ENCODE assay signal across 10 cellular contexts in the genomic region with DNA sequence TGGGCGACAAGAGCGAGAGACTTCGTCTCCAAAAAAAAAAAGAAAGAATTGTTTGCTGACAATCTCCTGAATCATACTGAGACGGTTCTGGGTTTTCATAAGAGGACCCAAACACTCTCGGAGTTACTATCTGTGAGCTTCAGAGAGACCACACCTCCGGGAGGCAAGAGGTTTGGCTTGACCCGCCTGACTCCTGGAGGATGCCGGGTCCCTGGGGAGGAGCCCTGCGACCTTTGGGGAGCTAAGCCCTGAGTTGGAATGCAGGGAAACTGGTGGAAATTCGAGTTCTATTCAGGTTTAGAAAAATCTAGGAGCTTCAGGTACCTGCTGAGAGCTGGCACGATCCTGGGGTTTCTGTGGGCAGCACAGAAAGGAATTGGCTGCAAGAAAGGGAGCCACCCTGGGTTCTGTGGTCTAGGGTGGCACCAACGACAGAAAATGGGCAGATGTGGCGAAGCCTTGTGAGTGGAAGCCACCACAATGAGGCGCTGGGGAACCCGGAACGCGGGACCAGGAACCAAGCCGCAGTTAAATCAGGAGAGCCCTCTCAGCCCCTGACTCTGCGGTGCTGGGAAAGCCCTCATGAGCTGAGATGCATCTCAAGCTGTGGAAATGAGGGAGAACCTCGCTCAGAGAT. TPM values are rescaled to one million over a fixed set of nuclear protein-coding genes. Genes with fewer than 3 reads are reported as not detected.
DNase-seq lines count a peak whose midpoint lies in the region; ATAC-seq and TF ChIP-seq lines count a peak whose summit lies in the region.
"Had no signal": no experiment of that assay in that cellular context is flagged by ENCODE, and none has a peak within 500 bp of the region (broad histone marks: within the 10 kb centered on the region; RNA-seq: fewer than 3 reads in every experiment).

No MANE protein-coding gene starts in this region.

- intact Hi-C loops in activated T-helper 1 cell treated with anti-CD3 and anti-CD28 coated beads, Interleukin-12 subunit alpha, Interleukin-12 subunit beta, Interleukin-2, Interleukin-4 antibody, amounts not matched to agents 30 ng/mL and 10 ng/mL and 1 ng/mL, durations not matched to agents 14 hours and 24 hours and 36 hours (cut with micrococcal nuclease), result no loop called here
- intact Hi-C loops in colonic mucosa (cut with DNase I), result no loop called here

- no peaks in the 10 kb centered on the region for H3K36me3 ChIP-seq in OCI-LY1 (ENCODE audit: insufficient read depth, low read length)
- H3K36me3 ChIP-seq in colonic mucosa, result no peaks in the 10 kb centered on the region
- no peaks in the 10 kb centered on the region for H3K36me3 ChIP-seq in thoracic aorta

- no peak overlapping the region for H3K27ac Mint-ChIP-seq in activated T-helper 1 cell treated with anti-CD3 and anti-CD28 coated beads, Interleukin-12 subunit alpha, Interleukin-12 subunit beta, Interleukin-2, Interleukin-4 antibody, amounts not matched to agents 30 ng/mL and 10 ng/mL and 1 ng/mL, durations not matched to agents 14 hours and 24 hours and 36 hours

- no peaks in the 10 kb centered on the region for H3K27me3 ChIP-seq in OCI-LY1 (ENCODE audit: insufficient read depth, low read length)
- H3K27me3 ChIP-seq in colonic mucosa, result no peaks in the 10 kb centered on the region
- no peaks in the 10 kb centered on the region for H3K27me3 ChIP-seq in thoracic aorta (replicated peaks; ENCODE audit: insufficient read depth)

- H3K36me3 Mint-ChIP-seq in activated T-helper 1 cell treated with anti-CD3 and anti-CD28 coated beads, Interleukin-12 subunit alpha, Interleukin-12 subunit beta, Interleukin-2, Interleukin-4 antibody, amounts not matched to agents 30 ng/mL and 10 ng/mL and 1 ng/mL, durations not matched to agents 14 hours and 24 hours and 36 hours (ENCODE audit: low read depth), result no peaks in the 10 kb centered on the region

- H3K9me2 ChIP-seq in OCI-LY1 (ENCODE audit: low read depth, low read length), result no peaks in the 10 kb centered on the region

- H3K27ac ChIP-seq in OCI-LY1 (ENCODE audit: low read depth, low read length, poor library complexity, severe bottlenecking) (no peak overlapping the region), colonic mucosa (no peak overlapping the region), thoracic aorta (no peak overlapping the region)

- no peak for ATAC-seq in thoracic aorta (ENCODE audit: insufficient number of reproducible peaks, low FRiP score, low read depth)

- peaks cover 3% of the 10 kb centered on the region for H3K27me3 Mint-ChIP-seq in activated T-helper 1 cell treated with anti-CD3 and anti-CD28 coated beads, Interleukin-12 subunit alpha, Interleukin-12 subunit beta, Interleukin-2, Interleukin-4 antibody, amounts not matched to agents 30 ng/mL and 10 ng/mL and 1 ng/mL, durations not matched to agents 14 hours and 24 hours and 36 hours (ENCODE audit: insufficient read depth)

- no peaks in the 10 kb centered on the region for H3K9me3 ChIP-seq in OCI-LY1 (ENCODE audit: low read length)
- no peaks in the 10 kb centered on the region for H3K9me3 ChIP-seq in colonic mucosa
- no peaks in the 10 kb centered on the region for H3K9me3 ChIP-seq in thoracic aorta

- no peaks in the 10 kb centered on the region for H3K9me3 Mint-ChIP-seq in activated T-helper 1 cell treated with anti-CD3 and anti-CD28 coated beads, Interleukin-12 subunit alpha, Interleukin-12 subunit beta, Interleukin-2, Interleukin-4 antibody, amounts not matched to agents 30 ng/mL and 10 ng/mL and 1 ng/mL, durations not matched to agents 14 hours and 24 hours and 36 hours

- no peaks in the 10 kb centered on the region for H3F3A ChIP-seq in OCI-LY1 (ENCODE audit: insufficient read depth, low read length)

- no peaks in the 10 kb centered on the region for H4K20me1 ChIP-seq in OCI-LY1 (ENCODE audit: insufficient read depth, low read length)

- H3K79me2 ChIP-seq in OCI-LY1 (ENCODE audit: insufficient read depth, low read length), result no peaks in the 10 kb centered on the region

- H3K4me1 ChIP-seq in OCI-LY1 (ENCODE audit: insufficient read depth, low read length, severe bottlenecking), result peaks cover 37% of the 10 kb centered on the region
- no peaks in the 10 kb centered on the region for H3K4me1 ChIP-seq in colonic mucosa
- peaks cover 0 to 3% of the 10 kb centered on the region in 2 donors for H3K4me1 ChIP-seq in thoracic aorta (ENCODE audit: control insufficient read depth in 1 of 2, low read depth in 2 of 2)

- peak overlapping the region; percentile 54 for H3K4me3 ChIP-seq in OCI-LY1 (ENCODE audit: low read depth, low read length, poor library complexity, severe bottlenecking)
- H3K4me3 ChIP-seq in colonic mucosa, result no peak overlapping the region
- H3K4me3 ChIP-seq in thoracic aorta, result peak overlapping the region; percentile 32

- peak; percentile 2 for DNase-seq in activated T-helper 1 cell treated with Interleukin-2 at 50 U/mL for 16 hours (ENCODE audit: low read depth)
- DNase-seq in activated T-helper 1 cell treated with anti-CD3 and anti-CD28 coated beads, Interleukin-12 subunit alpha, Interleukin-12 subunit beta, Interleukin-2, Interleukin-4 antibody, amounts not matched to agents 30 ng/mL and 10 ng/mL and 1 ng/mL, durations not matched to agents 14 hours and 24 hours and 36 hours (ENCODE audit: low spot score), result no peak
- peak; percentile 43 for DNase-seq in colonic mucosa
- DNase-seq in thoracic aorta (ENCODE audit: low spot score), result no peak
- DNase-seq in activated gamma-delta T cell (lab: John Stamatoyannopoulos, UW), result no peak
- DNase-seq in NCI-H345 (lab: John Stamatoyannopoulos, UW), result no peak
- no peak for DNase-seq in ureter (ENCODE audit: low spot score)

- peaks cover 20% of the 10 kb centered on the region for H3K4me1 Mint-ChIP-seq in activated T-helper 1 cell treated with anti-CD3 and anti-CD28 coated beads, Interleukin-12 subunit alpha, Interleukin-12 subunit beta, Interleukin-2, Interleukin-4 antibody, amounts not matched to agents 30 ng/mL and 10 ng/mL and 1 ng/mL, durations not matched to agents 14 hours and 24 hours and 36 hours (ENCODE audit: low read depth)

- peak overlapping the region; percentile 79 for H3K4me2 ChIP-seq in OCI-LY1 (ENCODE audit: low read length)

- TF ChIP-seq CTCF in OCI-LY1 (IDR thresholded peaks at IDR 0.05; ENCODE audit: low read length), result peak; percentile 51
- TF ChIP-seq CTCF in colonic mucosa (IDR thresholded peaks at IDR 0.05), result no peak
- TF ChIP-seq CTCF in thoracic aorta (IDR thresholded peaks at IDR 0.05), result no peak

- H3K9ac ChIP-seq in OCI-LY1 (ENCODE audit: low read length), result peak overlapping the region; percentile 31; the same call in 1 of the 2 replicates
- no peak overlapping the region for H3K9ac ChIP-seq in colonic mucosa (ENCODE audit: low read depth in 2 of 2, low read length in 2 of 2)

- no peak overlapping the region for H3K4me3 Mint-ChIP-seq in activated T-helper 1 cell treated with anti-CD3 and anti-CD28 coated beads, Interleukin-12 subunit alpha, Interleukin-12 subunit beta, Interleukin-2, Interleukin-4 antibody, amounts not matched to agents 30 ng/mL and 10 ng/mL and 1 ng/mL, durations not matched to agents 14 hours and 24 hours and 36 hours

- peak overlapping the region; percentile 61 for H2AFZ ChIP-seq in OCI-LY1 (ENCODE audit: low read length)

RNA-seq across cellular contexts. Expression of gene GATAD1, which starts 21.9 kb away (rescaled TPM):
- 18.4 and 18.8 TPM in 2 replicates for total RNA-seq in activated T-helper 1 cell treated with anti-CD3 and anti-CD28 coated beads, Interleukin-12 subunit alpha, Interleukin-12 subunit beta, Interleukin-2, Interleukin-4 antibody, amounts not matched to agents 30 ng/mL and 10 ng/mL and 1 ng/mL, durations not matched to agents 14 hours and 24 hours and 36 hours
- total RNA-seq in colonic mucosa (10 to 100 TPM; 22.9 to 28.8 TPM), thoracic aorta (10 to 100 TPM; 44.0 to 72.3 TPM), ureter (54.0 TPM)

RNA-seq across cellular contexts. Expression of gene ERVW-1, which starts 52.3 kb away (rescaled TPM):
- total RNA-seq in activated T-helper 1 cell treated with anti-CD3 and anti-CD28 coated beads, Interleukin-12 subunit alpha, Interleukin-12 subunit beta, Interleukin-2, Interleukin-4 antibody, amounts not matched to agents 30 ng/mL and 10 ng/mL and 1 ng/mL, durations not matched to agents 14 hours and 24 hours and 36 hours, result not detected in 2 replicates
- not detected for total RNA-seq in colonic mucosa
- not detected for total RNA-seq in thoracic aorta
- not detected for total RNA-seq in ureter
- total RNA-seq: occipital lobe, urinary bladder had no signal

Comparison
In these comparisons a context has a peak if more than half of its experiments do, and no peak if none do; other contexts are left out.
1. DNase-seq: peak in activated T-helper 1 cell treated with Interleukin-2 at 50 U/mL for 16 hours (single experiment) and colonic mucosa (single experiment); none in activated T-helper 1 cell treated with anti-CD3 and anti-CD28 coated beads, Interleukin-12 subunit alpha, Interleukin-12 subunit beta, Interleukin-2, Interleukin-4 antibody, amounts not matched to agents 30 ng/mL and 10 ng/mL and 1 ng/mL, durations not matched to agents 14 hours and 24 hours and 36 hours (single experiment), thoracic aorta (single experiment), activated gamma-delta T cell (single experiment), NCI-H345 (single experiment) and ureter (single experiment).